ENCODE assay signal across 10 cellular contexts in genomic region chr14:24695265-24696241, GRCh38.
DNase-seq lines count a peak whose midpoint lies in the region; ATAC-seq and TF ChIP-seq lines count a peak whose summit lies in the region.
"Had no signal": no experiment of that assay in that cellular context is flagged by ENCODE, and none has a peak within 500 bp of the region (broad histone marks: within the 10 kb centered on the region; RNA-seq: fewer than 3 reads in every experiment).

No MANE protein-coding gene starts in this region.

- H3K79me2 ChIP-seq in GM23338 (replicated peaks; ENCODE audit: insufficient read depth), result no peaks in the 10 kb centered on the region

- no peaks in the 10 kb centered on the region for H3K9me3 Mint-ChIP-seq in GM23338

- peak; percentile 60 for ATAC-seq in GM18505 (IDR thresholded peaks at IDR 0.05; ENCODE audit: unreplicated experiment)
- ATAC-seq in GM23338, result no peak
- ATAC-seq in left lung, result peak; percentile 49
- ATAC-seq in HG03520 (IDR thresholded peaks at IDR 0.05; ENCODE audit: unreplicated experiment), result no peak
- ATAC-seq: PC-3 had no signal

- H3K27ac ChIP-seq in GM23338 (ENCODE audit: low read depth) (no peak overlapping the region), left lung (no peak overlapping the region)

- H3K4me3 ChIP-seq in GM23338, result no peak overlapping the region
- H3K4me3 ChIP-seq in NB4 (ENCODE audit: low read depth, low read length), result peak overlapping the region; percentile 0
- H3K4me3 ChIP-seq in left lung, result no peak overlapping the region
- no peak overlapping the region for H3K4me3 ChIP-seq in foreskin fibroblast (ENCODE audit: low read depth in 1 of 2, low read length in 2 of 2)

- no peaks in the 10 kb centered on the region for H3K9me3 ChIP-seq in left lung

- no peaks in the 10 kb centered on the region for H3K36me3 Mint-ChIP-seq in GM23338 (ENCODE audit: low read depth)

- intact Hi-C loops in left lung (cut with DNase I), result no loop called here

- H3K27ac Mint-ChIP-seq in GM23338, result no peak overlapping the region

- 0 out of 2 replicates have a peak overlapping the region, but pooled peaks have one; percentile 56 for H2AFZ ChIP-seq in GM23338

- H3K27me3 ChIP-seq in GM23338 (ENCODE audit: insufficient read depth) (no peaks in the 10 kb centered on the region), left lung (no peaks in the 10 kb centered on the region)

- H3F3A ChIP-seq in GM23338 (replicated peaks; ENCODE audit: low read depth), result no peaks in the 10 kb centered on the region

- H3K4me1 Mint-ChIP-seq in GM23338, result peaks cover 9% of the 10 kb centered on the region; the same call in 2 of the 3 replicates

- no peak for TF ChIP-seq POLR2A in GM18505 (IDR thresholded peaks at IDR 0.05; ENCODE audit: borderline replicate concordance, extremely low read depth, insufficient read depth, insufficient read length)
- no peak for TF ChIP-seq POLR2A in NB4 (IDR thresholded peaks at IDR 0.05; ENCODE audit: extremely low read depth, insufficient read length)

- no peak overlapping the region for H3K4me2 ChIP-seq in GM23338

- no peaks in the 10 kb centered on the region for H4K20me1 ChIP-seq in GM23338 (replicated peaks; ENCODE audit: insufficient read depth)

- H3K4me3 Mint-ChIP-seq in GM23338, result no peak overlapping the region

- no peaks in the 10 kb centered on the region for H3K36me3 ChIP-seq in GM23338 (ENCODE audit: insufficient read depth)
- no peaks in the 10 kb centered on the region for H3K36me3 ChIP-seq in left lung

- H3K4me1 ChIP-seq in GM23338 (ENCODE audit: insufficient read depth), result no peaks in the 10 kb centered on the region
- peaks cover 0 to 12% of the 10 kb centered on the region in 2 donors for H3K4me1 ChIP-seq in left lung

- TF ChIP-seq CTCF in GM23338 (conservative IDR thresholded peaks at IDR 0.05; ENCODE audit: low read depth in 2 of 2) (no peak), NB4 (IDR thresholded peaks at IDR 0.05; ENCODE audit: low read depth, low read length) (no peak), left lung (IDR thresholded peaks at IDR 0.05) (no peak), foreskin fibroblast (IDR thresholded peaks at IDR 0.05; ENCODE audit: low read depth, low read length) (no peak)

- no peaks in the 10 kb centered on the region for H3K9me2 ChIP-seq in GM23338 (ENCODE audit: insufficient read depth)

- peaks cover 3% of the 10 kb centered on the region for H3K27me3 Mint-ChIP-seq in GM23338 (ENCODE audit: insufficient read depth, low read depth, poor library complexity)

- DNase-seq in GM23338 (ENCODE audit: low spot score) (no peak), NB4 (ENCODE audit: low read depth) (peak; percentile 90), left lung (no peak), middle frontal gyrus (ENCODE audit: extremely low spot score, low spot score) (no peak), foreskin fibroblast (no peak), DMS153 treated with DMSO at 0.1 percent for 48 hours (lab: John Stamatoyannopoulos, UW; ENCODE audit: unreplicated experiment) (no peak)
- DNase-seq: activated T-cell treated with anti-CD3 and anti-CD28 coated beads, Interleukin-2, amount 50 U/mL, for 1 hour; PC-3 had no signal

TF ChIP-seq in GM23338, 12 proteins besides CTCF, POLR2A, EP300 and RAD21 (continues in another document):
- no peak for TF ChIP-seq STAT1 (IDR thresholded peaks at IDR 0.05; ENCODE audit: unreplicated experiment)
- no peak for TF ChIP-seq JUNB (IDR thresholded peaks at IDR 0.05; ENCODE audit: unreplicated experiment)
- TF ChIP-seq ZNF331 (CRISPR knock-in tag; IDR thresholded peaks at IDR 0.05; ENCODE audit: low read depth), result no peak
- TF ChIP-seq, protein P1, sequence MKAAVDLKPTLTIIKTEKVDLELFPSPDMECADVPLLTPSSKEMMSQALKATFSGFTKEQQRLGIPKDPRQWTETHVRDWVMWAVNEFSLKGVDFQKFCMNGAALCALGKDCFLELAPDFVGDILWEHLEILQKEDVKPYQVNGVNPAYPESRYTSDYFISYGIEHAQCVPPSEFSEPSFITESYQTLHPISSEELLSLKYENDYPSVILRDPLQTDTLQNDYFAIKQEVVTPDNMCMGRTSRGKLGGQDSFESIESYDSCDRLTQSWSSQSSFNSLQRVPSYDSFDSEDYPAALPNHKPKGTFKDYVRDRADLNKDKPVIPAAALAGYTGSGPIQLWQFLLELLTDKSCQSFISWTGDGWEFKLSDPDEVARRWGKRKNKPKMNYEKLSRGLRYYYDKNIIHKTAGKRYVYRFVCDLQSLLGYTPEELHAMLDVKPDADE (IDR thresholded peaks at IDR 0.05), result no peak
- no peak for TF ChIP-seq POLR2AphosphoS5 (IDR thresholded peaks at IDR 0.05; ENCODE audit: low read depth)
- TF ChIP-seq NANOG (IDR thresholded peaks at IDR 0.05; ENCODE audit: borderline replicate concordance), result no peak
- no peak for TF ChIP-seq ZNF114 (CRISPR knock-in tag; IDR thresholded peaks at IDR 0.05)
- TF ChIP-seq EZH2phosphoT487 (IDR thresholded peaks at IDR 0.05; ENCODE audit: unreplicated experiment), result no peak
- TF ChIP-seq, protein P2, sequence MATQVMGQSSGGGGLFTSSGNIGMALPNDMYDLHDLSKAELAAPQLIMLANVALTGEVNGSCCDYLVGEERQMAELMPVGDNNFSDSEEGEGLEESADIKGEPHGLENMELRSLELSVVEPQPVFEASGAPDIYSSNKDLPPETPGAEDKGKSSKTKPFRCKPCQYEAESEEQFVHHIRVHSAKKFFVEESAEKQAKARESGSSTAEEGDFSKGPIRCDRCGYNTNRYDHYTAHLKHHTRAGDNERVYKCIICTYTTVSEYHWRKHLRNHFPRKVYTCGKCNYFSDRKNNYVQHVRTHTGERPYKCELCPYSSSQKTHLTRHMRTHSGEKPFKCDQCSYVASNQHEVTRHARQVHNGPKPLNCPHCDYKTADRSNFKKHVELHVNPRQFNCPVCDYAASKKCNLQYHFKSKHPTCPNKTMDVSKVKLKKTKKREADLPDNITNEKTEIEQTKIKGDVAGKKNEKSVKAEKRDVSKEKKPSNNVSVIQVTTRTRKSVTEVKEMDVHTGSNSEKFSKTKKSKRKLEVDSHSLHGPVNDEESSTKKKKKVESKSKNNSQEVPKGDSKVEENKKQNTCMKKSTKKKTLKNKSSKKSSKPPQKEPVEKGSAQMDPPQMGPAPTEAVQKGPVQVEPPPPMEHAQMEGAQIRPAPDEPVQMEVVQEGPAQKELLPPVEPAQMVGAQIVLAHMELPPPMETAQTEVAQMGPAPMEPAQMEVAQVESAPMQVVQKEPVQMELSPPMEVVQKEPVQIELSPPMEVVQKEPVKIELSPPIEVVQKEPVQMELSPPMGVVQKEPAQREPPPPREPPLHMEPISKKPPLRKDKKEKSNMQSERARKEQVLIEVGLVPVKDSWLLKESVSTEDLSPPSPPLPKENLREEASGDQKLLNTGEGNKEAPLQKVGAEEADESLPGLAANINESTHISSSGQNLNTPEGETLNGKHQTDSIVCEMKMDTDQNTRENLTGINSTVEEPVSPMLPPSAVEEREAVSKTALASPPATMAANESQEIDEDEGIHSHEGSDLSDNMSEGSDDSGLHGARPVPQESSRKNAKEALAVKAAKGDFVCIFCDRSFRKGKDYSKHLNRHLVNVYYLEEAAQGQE (IDR thresholded peaks at IDR 0.05; ENCODE audit: unreplicated experiment), result no peak

Comparison
In these comparisons a context has a peak if more than half of its experiments do, and no peak if none do; other contexts are left out.
1. ATAC-seq: peak in GM18505 (single experiment) and left lung (single experiment); none in GM23338 (single experiment) and HG03520 (single experiment).